Comparison of ENCODE assay signal across 1 cellular context in genomic region chr22:50600541-50600940, GRCh38.
TF ChIP-seq lines count a peak whose summit lies in the region.

Gene MAPK8IP2, plus strand, starts transcription at chr22:50600793. Its CDS starts 26 bp downstream, at chr22:50600819.

TF ChIP-seq in GM12878, 131 proteins besides CTCF, POLR2A, EP300 and RAD21 (continued from another document):
- TF ChIP-seq E2F8 (IDR thresholded peaks at IDR 0.05; ENCODE audit: low read depth, partially characterized antibody) (no peak), RBBP5 (conservative IDR thresholded peaks at IDR 0.05) (no peak), ESRRA (IDR thresholded peaks at IDR 0.05; ENCODE audit: low read length) (no peak), HCFC1 (IDR thresholded peaks at IDR 0.05; ENCODE audit: low read length) (no peak), IKZF1 (conservative IDR thresholded peaks at IDR 0.05) (no peak), MXI1 (IDR thresholded peaks at IDR 0.05; ENCODE audit: low read depth, low read length) (no peak), ZNF384 (IDR thresholded peaks at IDR 0.05; ENCODE audit: borderline replicate concordance, low read depth, low read length) (no peak), SREBF2 (IDR thresholded peaks at IDR 0.05; ENCODE audit: low read length) (no peak), PKNOX1 (IDR thresholded peaks at IDR 0.05) (no peak), PAX5 (IDR thresholded peaks at IDR 0.05; ENCODE audit: borderline replicate concordance, low read depth, low read length) (no peak)
